ENCODE assay signal across 1 cellular context in the genomic region with DNA sequence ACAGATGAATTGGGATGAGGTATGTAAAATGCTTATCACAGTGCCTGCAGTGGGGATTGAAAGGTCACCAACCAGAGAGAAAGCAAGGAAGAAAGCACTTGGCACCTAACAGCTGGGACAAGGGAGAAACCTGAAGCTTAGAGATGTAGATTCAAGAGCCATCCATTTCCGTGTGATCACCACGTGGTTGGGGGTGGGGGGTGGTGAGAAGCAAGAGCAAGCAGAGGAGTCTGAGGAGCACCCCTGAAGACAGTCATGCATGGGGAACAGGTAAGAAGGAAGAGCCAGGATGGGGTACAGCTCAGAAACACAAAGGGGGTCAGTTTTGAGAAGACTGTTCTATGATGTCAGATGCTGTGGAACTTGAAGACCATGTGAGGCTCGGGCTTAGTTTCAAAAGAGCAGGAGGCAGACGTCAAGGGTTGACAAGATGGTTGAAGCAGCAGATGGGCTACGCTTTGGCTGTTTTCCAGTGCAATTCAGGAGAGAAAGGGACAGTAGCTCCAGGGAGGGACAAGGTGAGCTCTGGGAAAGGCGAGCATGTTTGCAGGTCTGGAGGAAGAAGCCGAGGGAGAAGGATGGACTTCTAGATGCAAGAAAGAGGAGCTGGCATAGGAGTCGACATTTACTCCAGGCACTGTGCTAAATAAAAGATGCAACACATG.
TF ChIP-seq lines count a peak whose summit lies in the region.

No MANE protein-coding gene starts in this region.

TF ChIP-seq in HepG2, 621 proteins besides CTCF, POLR2A, EP300 and RAD21:
- TF ChIP-seq TEAD2 (CRISPR knock-in tag; IDR thresholded peaks at IDR 0.05) (no peak), AKNA (CRISPR knock-in tag; IDR thresholded peaks at IDR 0.05; ENCODE audit: borderline replicate concordance) (no peak), HNRNPH1 (optimal IDR thresholded peaks at IDR 0.05; ENCODE audit: low read depth, low read length) (no peak), ZNF558 (CRISPR knock-in tag; IDR thresholded peaks at IDR 0.05; ENCODE audit: borderline replicate concordance) (no peak), KLF16 (CRISPR knock-in tag; IDR thresholded peaks at IDR 0.05) (no peak), SIX1 (CRISPR knock-in tag; IDR thresholded peaks at IDR 0.05; ENCODE audit: borderline replicate concordance) (no peak), ZNF788 (CRISPR knock-in tag; IDR thresholded peaks at IDR 0.05; ENCODE audit: borderline replicate concordance) (no peak), PATZ1 (CRISPR knock-in tag; IDR thresholded peaks at IDR 0.05) (no peak), CREM (IDR thresholded peaks at IDR 0.05) (no peak), CREM (CRISPR knock-in tag; IDR thresholded peaks at IDR 0.05) (no peak), ZNF761 (CRISPR knock-in tag; conservative IDR thresholded peaks at IDR 0.05) (no peak), SKI (IDR thresholded peaks at IDR 0.05; ENCODE audit: partially characterized antibody) (no peak), ZNF672 (CRISPR knock-in tag; IDR thresholded peaks at IDR 0.05) (no peak), ZNF780A (CRISPR knock-in tag; IDR thresholded peaks at IDR 0.05) (no peak), MIXL1 (CRISPR knock-in tag; IDR thresholded peaks at IDR 0.05) (no peak), EEA1 (CRISPR knock-in tag; IDR thresholded peaks at IDR 0.05; ENCODE audit: borderline replicate concordance) (no peak), TRIM24 (CRISPR knock-in tag; IDR thresholded peaks at IDR 0.05) (no peak)
